In genomic region chr7:65749039-65749438, GRCh38 we compare ENCODE assay signal across 18 cellular contexts.
DNase-seq lines count a peak whose midpoint lies in the region; TF ChIP-seq lines count a peak whose summit lies in the region.
"Had no signal": no experiment of that assay in that cellular context is flagged by ENCODE, and none has a peak within 500 bp of the region (broad histone marks: within the 10 kb centered on the region; RNA-seq: fewer than 3 reads in every experiment).

No MANE protein-coding gene starts in this region.

- H3K4me2 ChIP-seq in DOHH2 (ENCODE audit: low read length) (peak overlapping the region; percentile 80), OCI-LY7 (ENCODE audit: low read length) (peak overlapping the region; percentile 75), hepatocyte (peak overlapping the region; percentile 83), PC-9 (no peak overlapping the region)

- H3K79me2 ChIP-seq in DOHH2 (ENCODE audit: control insufficient read depth, low read length) = peaks cover 76% of the 10 kb centered on the region
- H3K79me2 ChIP-seq in OCI-LY7 (ENCODE audit: insufficient read depth, low read depth, low read length) = peaks cover 48% of the 10 kb centered on the region
- H3K79me2 ChIP-seq in hepatocyte = peaks cover 73% of the 10 kb centered on the region
- H3K79me2 ChIP-seq in PC-9 (ENCODE audit: low read depth) = peaks cover 45% of the 10 kb centered on the region

- peaks cover 34% of the 10 kb centered on the region for H3K4me1 ChIP-seq in DOHH2 (ENCODE audit: control insufficient read depth, low read length)
- peaks cover 18% of the 10 kb centered on the region for H3K4me1 ChIP-seq in OCI-LY7 (ENCODE audit: insufficient read depth, low read length, poor library complexity, severe bottlenecking)
- H3K4me1 ChIP-seq in hepatocyte (ENCODE audit: insufficient read depth) = peaks cover 18% of the 10 kb centered on the region
- H3K4me1 ChIP-seq in stomach = peaks cover 22 to 69% (median 37%) of the 10 kb centered on the region in 4 donors
- peaks cover 16% of the 10 kb centered on the region for H3K4me1 ChIP-seq in PC-9 (replicated peaks; ENCODE audit: insufficient read depth)

- no peak for TF ChIP-seq EP300 in stomach (IDR thresholded peaks at IDR 0.05)

- no peak overlapping the region for H2AFZ ChIP-seq in OCI-LY7 (ENCODE audit: low read length)
- H2AFZ ChIP-seq in hepatocyte = no peak overlapping the region
- no peak overlapping the region for H2AFZ ChIP-seq in PC-9

- H3F3A ChIP-seq in DOHH2 (ENCODE audit: control insufficient read depth, insufficient read depth) (peaks cover 3% of the 10 kb centered on the region; the same call in 1 of the 2 replicates), PC-9 (ENCODE audit: insufficient read depth, low read depth) (no peaks in the 10 kb centered on the region)

- H3K36me3 ChIP-seq in DOHH2 (ENCODE audit: control insufficient read depth, low read length) (peaks cover 31% of the 10 kb centered on the region), OCI-LY7 (ENCODE audit: insufficient read depth, low read length) (peaks cover 18% of the 10 kb centered on the region), hepatocyte (replicated peaks; ENCODE audit: insufficient read depth, low read depth) (no peaks in the 10 kb centered on the region), stomach (peaks cover 0 to 10% (median 6%) of the 10 kb centered on the region in 4 donors), PC-9 (ENCODE audit: low read depth) (peaks cover 3% of the 10 kb centered on the region; the same call in 1 of the 2 replicates)
- H3K36me3 ChIP-seq: left lung had no signal

- POLR2A ChIA-PET in OCI-LY7 (lab: Charles Lee) = interaction anchor here (0.6 kb wide), 2 partner anchors 15 to 365 kb away, joined by 3 read pairs; partner anchors contain the start of gene CRCP
- POLR2A ChIA-PET in PC-9 (lab: Charles Lee; ENCODE audit: unreplicated experiment) = no interaction called here

- H3K27ac ChIP-seq in DOHH2 (ENCODE audit: low read depth, low read length) (no peak overlapping the region), OCI-LY7 (ENCODE audit: low read depth, low read length, poor library complexity, severe bottlenecking) (no peak overlapping the region), hepatocyte (no peak overlapping the region), stomach (peak overlapping the region in 3 of 5 donors; percentile 93 to 98 (median 97)), PC-9 (no peak overlapping the region)
- H3K27ac ChIP-seq: left lung had no signal

- H3K4me3 ChIP-seq in DOHH2 (ENCODE audit: low read length) = peak overlapping the region; percentile 92
- no peak overlapping the region for H3K4me3 ChIP-seq in OCI-LY7 (ENCODE audit: low read depth, low read length, poor library complexity, severe bottlenecking)
- H3K4me3 ChIP-seq in hepatocyte = no peak overlapping the region
- H3K4me3 ChIP-seq in stomach = no peak overlapping the region
- H3K4me3 ChIP-seq in PC-9 = no peak overlapping the region
- H3K4me3 ChIP-seq: left lung, SJSA1 had no signal

- DNase-seq in OCI-LY7 (ENCODE audit: low spot score) = no peak
- DNase-seq in hepatocyte (ENCODE audit: low spot score) = no peak
- no peak for DNase-seq in stomach
- DNase-seq in activated effector memory CD4-positive, alpha-beta T cell treated with Interleukin-2 at 50 U/mL for 16 hours = no peak
- no peak for DNase-seq in PC-9
- no peak for DNase-seq in NAMALWA (ENCODE audit: low spot score)
- DNase-seq: activated CD4-positive, CD25-positive, alpha-beta regulatory T cell treated with anti-CD3 and anti-CD28 coated beads, Interleukin-2, amount 50 U/mL, for 72 hours; activated gamma-delta T cell treated with Interleukin-2 at 50 U/mL for 16 hours; GOT3; left lung; mesendoderm; naive thymus-derived CD4-positive, alpha-beta T cell; NCI-H1092 treated with DMSO at 0.1 percent for 48 hours; NCI-H1930; stimulated activated CD4-positive, alpha-beta T cell treated with anti-CD3 and anti-CD28 coated beads, Interleukin-2, amount 100 ng/mL, for 24 hours; trophoblast cell had no signal

- 96% methylated on average over 4 of the region's 4 CpGs for WGBS in hepatocyte (ENCODE audit: low lambda C conversion rate, missing lambda C conversion rate)
- 82 to 97% (median 93%) methylated on average over 4 of the region's 4 CpGs for WGBS in stomach, 5 donors

- TF ChIP-seq CTCF in DOHH2 (IDR thresholded peaks at IDR 0.05; ENCODE audit: low read depth, low read length, poor library complexity, severe bottlenecking) (no peak), OCI-LY7 (conservative IDR thresholded peaks at IDR 0.05; ENCODE audit: low read length) (no peak), hepatocyte (IDR thresholded peaks at IDR 0.05; ENCODE audit: poor library complexity) (no peak), stomach (IDR thresholded peaks at IDR 0.05) (no peak), PC-9 (conservative IDR thresholded peaks at IDR 0.05) (no peak)

- peaks cover 14% of the 10 kb centered on the region for H4K20me1 ChIP-seq in DOHH2 (ENCODE audit: control insufficient read depth, insufficient read depth, low read depth, low read length)
- H4K20me1 ChIP-seq in OCI-LY7 (ENCODE audit: insufficient read depth, low read length) = peaks cover 6% of the 10 kb centered on the region
- H4K20me1 ChIP-seq in hepatocyte (ENCODE audit: insufficient read depth, poor library complexity, severe bottlenecking) = no peaks in the 10 kb centered on the region
- no peaks in the 10 kb centered on the region for H4K20me1 ChIP-seq in PC-9 (ENCODE audit: insufficient read depth)

- no peaks in the 10 kb centered on the region for H3K9me3 ChIP-seq in DOHH2 (ENCODE audit: control insufficient read depth, insufficient read depth, low read length)
- no peaks in the 10 kb centered on the region for H3K9me3 ChIP-seq in OCI-LY7 (ENCODE audit: low read length)
- no peaks in the 10 kb centered on the region for H3K9me3 ChIP-seq in hepatocyte (ENCODE audit: low read depth)
- no peaks in the 10 kb centered on the region for H3K9me3 ChIP-seq in stomach
- no peaks in the 10 kb centered on the region for H3K9me3 ChIP-seq in PC-9 (ENCODE audit: insufficient read depth, low read depth)
- H3K9me3 ChIP-seq: left lung, SJSA1 had no signal

- intact Hi-C loops in OCI-LY7 (cut with micrococcal nuclease; ENCODE audit: unreplicated experiment) = no loop called here
- intact Hi-C loops in stomach (cut with DNase I; ENCODE audit: low total_unique reads) = no loop called here
- intact Hi-C loops in PC-9 (cut with micrococcal nuclease; ENCODE audit: unreplicated experiment) = no loop called here

- H3K27me3 ChIP-seq in DOHH2 (ENCODE audit: control insufficient read depth, low read length) (no peaks in the 10 kb centered on the region), hepatocyte (no peaks in the 10 kb centered on the region), stomach (no peaks in the 10 kb centered on the region), PC-9 (ENCODE audit: insufficient read depth, low read depth) (no peaks in the 10 kb centered on the region)
- H3K27me3 ChIP-seq: left lung, SJSA1 had no signal

- BruUV-seq in OCI-LY7 (replicated peaks; lab: Mats Ljungman, UMichigan) (no TSS peak), PC-9 (replicated peaks; lab: Mats Ljungman, UMichigan) (no TSS peak)

- H3K9me2 ChIP-seq in DOHH2 (replicated peaks; ENCODE audit: control insufficient read depth, low read length) (no peaks in the 10 kb centered on the region), OCI-LY7 (ENCODE audit: insufficient read depth, low read length) (no peaks in the 10 kb centered on the region), hepatocyte (replicated peaks; ENCODE audit: insufficient read depth) (no peaks in the 10 kb centered on the region), PC-9 (ENCODE audit: insufficient read depth) (no peaks in the 10 kb centered on the region)

- CTCF ChIA-PET in OCI-LY7 (lab: Charles Lee; ENCODE audit: unreplicated experiment) = no interaction called here
- CTCF ChIA-PET in PC-9 (lab: Charles Lee) = no interaction called here

- TF ChIP-seq POLR2A in stomach (IDR thresholded peaks at IDR 0.05) = no peak

Comparison
In these comparisons a context has a peak if more than half of its experiments do, and no peak if none do; other contexts are left out.
1. H3K27ac ChIP-seq: peak in stomach (3 of 5); none in DOHH2 (single experiment), OCI-LY7 (single experiment), hepatocyte (single experiment) and PC-9 (single experiment).